8 cellular contexts compared by ENCODE assay signal in the genomic region with DNA sequence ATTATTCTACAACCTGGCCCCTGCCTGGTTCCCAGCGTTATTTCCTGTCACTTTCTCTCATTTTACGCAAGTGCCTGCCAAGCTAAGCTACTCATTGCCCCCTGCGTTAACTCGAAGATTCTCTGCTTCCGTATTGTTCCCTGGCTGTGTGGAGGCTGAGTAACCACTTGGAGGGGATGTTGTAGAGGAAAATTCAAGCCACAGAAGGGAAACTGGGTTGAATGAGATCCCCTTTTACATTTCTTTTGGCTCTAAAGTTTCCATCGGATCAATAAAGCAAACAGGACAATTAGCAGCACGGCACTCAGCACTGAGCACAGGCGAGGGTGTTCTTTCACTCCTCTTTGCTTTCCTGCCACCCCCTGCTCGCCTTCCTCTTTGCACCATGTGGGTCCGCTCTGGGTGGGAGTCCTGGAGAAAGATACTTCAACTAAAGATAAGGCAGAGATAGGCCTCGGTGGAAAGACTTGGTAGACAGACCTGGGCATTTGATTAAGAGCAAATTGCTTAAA. TPM values are rescaled to one million over a fixed set of nuclear protein-coding genes. Genes with fewer than 3 reads are reported as not detected.
A peak's percentile ranks its signal among the peaks of the same experiment; 100 is the strongest.
DNase-seq lines count a peak whose midpoint lies in the region; ATAC-seq and TF ChIP-seq lines count a peak whose summit lies in the region.

No MANE protein-coding gene starts in this region.

- peak overlapping the region; percentile 100 for H3K9ac ChIP-seq in OCI-LY1 (ENCODE audit: low read length)
- H3K9ac ChIP-seq in smooth muscle cell (ENCODE audit: low read depth) = no peak overlapping the region

- peaks cover 10% of the 10 kb centered on the region for H3F3A ChIP-seq in OCI-LY1 (ENCODE audit: insufficient read depth, low read length)
- peaks cover 7% of the 10 kb centered on the region for H3F3A ChIP-seq in smooth muscle cell (ENCODE audit: low read depth)

- H3K36me3 ChIP-seq in OCI-LY1 (ENCODE audit: insufficient read depth, low read length) (peaks cover 8% of the 10 kb centered on the region), smooth muscle cell (ENCODE audit: low read depth) (no peaks in the 10 kb centered on the region)

- H3K4me2 ChIP-seq in OCI-LY1 (ENCODE audit: low read length) = peak overlapping the region; percentile 93
- peak overlapping the region; percentile 78 for H3K4me2 ChIP-seq in smooth muscle cell

- H3K79me2 ChIP-seq in OCI-LY1 (ENCODE audit: insufficient read depth, low read length) = peaks cover 21% of the 10 kb centered on the region
- peaks cover 17% of the 10 kb centered on the region for H3K79me2 ChIP-seq in smooth muscle cell (ENCODE audit: low read depth)

- peaks cover 53% of the 10 kb centered on the region for H3K4me1 Mint-ChIP-seq in activated CD8-positive, alpha-beta memory T cell treated with anti-CD3 and anti-CD28 coated beads, Interleukin-2, amount 10 ng/mL, durations not matched to agents 7 days and 5 days

- no peaks in the 10 kb centered on the region for H3K27me3 Mint-ChIP-seq in activated CD8-positive, alpha-beta memory T cell treated with anti-CD3 and anti-CD28 coated beads, Interleukin-2, amount 10 ng/mL, durations not matched to agents 7 days and 5 days

- ATAC-seq in activated CD8-positive, alpha-beta memory T cell treated with anti-CD3 and anti-CD28 coated beads, Interleukin-2, amount 10 ng/mL, durations not matched to agents 7 days and 5 days = peak; percentile 17
- ATAC-seq in GM21528 (IDR thresholded peaks at IDR 0.05; ENCODE audit: low FRiP score, unreplicated experiment) = no peak

- H3K27ac ChIP-seq in OCI-LY1 (ENCODE audit: low read depth, low read length, poor library complexity, severe bottlenecking) = peak overlapping the region; percentile 97
- H3K27ac ChIP-seq in smooth muscle cell (ENCODE audit: low read depth) = peak overlapping the region; percentile 28

- H3K9me3 Mint-ChIP-seq in activated CD8-positive, alpha-beta memory T cell treated with anti-CD3 and anti-CD28 coated beads, Interleukin-2, amount 10 ng/mL, durations not matched to agents 7 days and 5 days (ENCODE audit: low read depth) = no peaks in the 10 kb centered on the region

- H3K4me1 ChIP-seq in OCI-LY1 (ENCODE audit: insufficient read depth, low read length, severe bottlenecking) = peaks cover 56% of the 10 kb centered on the region
- H3K4me1 ChIP-seq in smooth muscle cell (ENCODE audit: low read depth) = peaks cover 14% of the 10 kb centered on the region

- H4K20me1 ChIP-seq in OCI-LY1 (ENCODE audit: insufficient read depth, low read length) (no peaks in the 10 kb centered on the region), smooth muscle cell (ENCODE audit: low read depth) (peaks cover 7% of the 10 kb centered on the region)

- WGBS in smooth muscle cell (ENCODE audit: low lambda C conversion rate) = 23% methylated on average over 11 of the region's 11 CpGs

- peak; percentile 73 for DNase-seq in activated CD8-positive, alpha-beta memory T cell treated with anti-CD3 and anti-CD28 coated beads, Interleukin-2, amount 10 ng/mL, durations not matched to agents 7 days and 5 days
- no peak for DNase-seq in activated CD8-positive, alpha-beta memory T cell treated with anti-CD3 and anti-CD28 coated beads, Interleukin-2, amount 50 U/mL, for 4 hours
- DNase-seq in astrocyte of the cerebellum (ENCODE audit: low read depth) = no peak
- peak; percentile 73 for DNase-seq in iPS-NIHi7 (ENCODE audit: extremely low spot score)
- DNase-seq in smooth muscle cell (lab: John Stamatoyannopoulos, UW; ENCODE audit: unreplicated experiment) = no peak
- no peak for DNase-seq in DMS79 (lab: John Stamatoyannopoulos, UW)

- H3K27me3 ChIP-seq in OCI-LY1 (ENCODE audit: insufficient read depth, low read length) = no peaks in the 10 kb centered on the region
- H3K27me3 ChIP-seq in smooth muscle cell (ENCODE audit: low read depth) = no peaks in the 10 kb centered on the region

- in situ Hi-C loops in astrocyte of the cerebellum (cut with HindIII; ENCODE audit: low sequenced_read_pairs) = no loop called here

- H3K27ac Mint-ChIP-seq in activated CD8-positive, alpha-beta memory T cell treated with anti-CD3 and anti-CD28 coated beads, Interleukin-2, amount 10 ng/mL, durations not matched to agents 7 days and 5 days = peak overlapping the region; percentile 96

- H2AFZ ChIP-seq in OCI-LY1 (ENCODE audit: low read length) (no peak overlapping the region), smooth muscle cell (ENCODE audit: low read depth) (peak overlapping the region; percentile 84)

- H3K9me3 ChIP-seq in OCI-LY1 (ENCODE audit: low read length) (no peaks in the 10 kb centered on the region), smooth muscle cell (replicated peaks; ENCODE audit: low read depth) (no peaks in the 10 kb centered on the region)

- H3K4me3 Mint-ChIP-seq in activated CD8-positive, alpha-beta memory T cell treated with anti-CD3 and anti-CD28 coated beads, Interleukin-2, amount 10 ng/mL, durations not matched to agents 7 days and 5 days = peak overlapping the region; percentile 95

- CTCF ChIA-PET in activated CD8-positive, alpha-beta memory T cell treated with anti-CD3 and anti-CD28 coated beads, Interleukin-2, amount 10 ng/mL, durations not matched to agents 7 days and 5 days (lab: Charles Lee) = interaction anchor here (1.5 to 17.0 kb wide), 4 partner anchors 17 to 122 kb away, joined by 4 to 206 read pairs (median 8); no protein-coding TSS in a partner anchor

- H3K36me3 Mint-ChIP-seq in activated CD8-positive, alpha-beta memory T cell treated with anti-CD3 and anti-CD28 coated beads, Interleukin-2, amount 10 ng/mL, durations not matched to agents 7 days and 5 days = peaks cover 20% of the 10 kb centered on the region

- H3K4me3 ChIP-seq in OCI-LY1 (ENCODE audit: low read depth, low read length, poor library complexity, severe bottlenecking) = peak overlapping the region; percentile 100
- H3K4me3 ChIP-seq in astrocyte of the cerebellum (ENCODE audit: low read depth, low read length) = no peak overlapping the region
- H3K4me3 ChIP-seq in smooth muscle cell = no peak overlapping the region

- TF ChIP-seq CTCF in OCI-LY1 (IDR thresholded peaks at IDR 0.05; ENCODE audit: low read length) (no peak; the same call in 1 of the 2 replicates), astrocyte of the cerebellum (IDR thresholded peaks at IDR 0.05; ENCODE audit: low read depth, low read length, missing control alignments) (peak; percentile 60), smooth muscle cell (IDR thresholded peaks at IDR 0.05; ENCODE audit: borderline replicate concordance, insufficient read depth, poor library complexity, severe bottlenecking) (peak; percentile 46)

- no peaks in the 10 kb centered on the region for H3K9me2 ChIP-seq in OCI-LY1 (ENCODE audit: low read depth, low read length)

RNA-seq across cellular contexts. Expression of a gene that starts 4.2 kb away (rescaled TPM):
- total RNA-seq in activated CD8-positive, alpha-beta memory T cell treated with anti-CD3 and anti-CD28 coated beads, Interleukin-2, amount 10 ng/mL, durations not matched to agents 7 days and 5 days = 1,000 to 10,000 TPM; 6,072 to 7,639 TPM
- total RNA-seq in smooth muscle cell = 9,386 and 9,721 TPM in 2 replicates
- polyA plus RNA-seq in smooth muscle cell = 11,762 and 12,637 TPM in 2 replicates

Comparison
In these comparisons a context has a peak if more than half of its experiments do, and no peak if none do; other contexts are left out.
1. DNase-seq: peak in activated CD8-positive, alpha-beta memory T cell treated with anti-CD3 and anti-CD28 coated beads, Interleukin-2, amount 10 ng/mL, durations not matched to agents 7 days and 5 days (single experiment) and iPS-NIHi7 (single experiment); none in activated CD8-positive, alpha-beta memory T cell treated with anti-CD3 and anti-CD28 coated beads, Interleukin-2, amount 50 U/mL, for 4 hours (single experiment), astrocyte of the cerebellum (single experiment), smooth muscle cell (single experiment) and DMS79 (single experiment).